Comparison of ENCODE assay signal across 20 cellular contexts in genomic region chr17:4241535-4241934, GRCh38. TPM values are rescaled to one million over a fixed set of nuclear protein-coding genes. Genes with fewer than 3 reads are reported as not detected.
DNase-seq lines count a peak whose midpoint lies in the region; ATAC-seq, FAIRE-seq and TF ChIP-seq lines count a peak whose summit lies in the region.
"Had no signal": no experiment of that assay in that cellular context is flagged by ENCODE, and none has a peak within 500 bp of the region (broad histone marks: within the 10 kb centered on the region; RNA-seq: fewer than 3 reads in every experiment).

No MANE protein-coding gene starts in this region.

- H3K14ac ChIP-seq in trophoblast cell (ENCODE audit: low read length): no peak overlapping the region

- H3K9ac ChIP-seq in endodermal cell (ENCODE audit: extremely low read depth, low read length, poor library complexity, severe bottlenecking) (no peak overlapping the region), trophoblast cell (ENCODE audit: low read length) (no peak overlapping the region), HepG2 (ENCODE audit: insufficient read depth, low read depth, low read length) (no peak overlapping the region)

- no peak overlapping the region for H2AK5ac ChIP-seq in trophoblast cell (ENCODE audit: low read length)

- peak overlapping the region in 2 of 4 donors; percentile 35 to 39 for H3K27ac ChIP-seq in Peyer's patch
- no peak overlapping the region for H3K27ac ChIP-seq in endodermal cell (ENCODE audit: low read depth, low read length)
- no peak overlapping the region for H3K27ac ChIP-seq in trophoblast cell (ENCODE audit: low read depth, low read length)
- H3K27ac ChIP-seq in lower lobe of right lung: no peak overlapping the region
- H3K27ac ChIP-seq in HepG2 (ENCODE audit: extremely low read length, insufficient read depth, low read length): no peak overlapping the region

- H3K4me2 ChIP-seq in trophoblast cell (ENCODE audit: low read length): no peak overlapping the region
- H3K4me2 ChIP-seq in HepG2 (ENCODE audit: low read depth, low read length): no peak overlapping the region
- H3K4me2 ChIP-seq: GM23338 had no signal

- H3K4me1 Mint-ChIP-seq in endodermal cell: peaks cover 4% of the 10 kb centered on the region
- H3K4me1 Mint-ChIP-seq: GM23338 had no signal

- no peak overlapping the region for H4K8ac ChIP-seq in trophoblast cell (ENCODE audit: low read depth, low read length)

- TF ChIP-seq CTCF in Peyer's patch (IDR thresholded peaks at IDR 0.05) (no peak), endodermal cell (conservative IDR thresholded peaks at IDR 0.05) (no peak), lower lobe of right lung (IDR thresholded peaks at IDR 0.05) (no peak), HepG2 (CRISPR knock-in tag; IDR thresholded peaks at IDR 0.05) (no peak)

- no peak overlapping the region for H3K27ac Mint-ChIP-seq in endodermal cell
- H3K27ac Mint-ChIP-seq: GM23338, H9 had no signal

- H3K18ac ChIP-seq in trophoblast cell (ENCODE audit: low read length): no peak overlapping the region

- H3K79me2 ChIP-seq in trophoblast cell (ENCODE audit: control insufficient read depth, insufficient read depth, low read length, poor library complexity): peaks cover 3% of the 10 kb centered on the region
- H3K79me2 ChIP-seq in HepG2 (ENCODE audit: insufficient read depth, low read length): peaks cover 15% of the 10 kb centered on the region

- CTCF ChIA-PET in HepG2 (lab: Yijun Ruan, JAX; ENCODE audit: low intra/inter-chr PET ratio, low total read pairs): no interaction called here

- H3K23ac ChIP-seq in trophoblast cell (ENCODE audit: low read length): no peak overlapping the region

- BruUV-seq in HepG2 (replicated peaks; lab: Mats Ljungman, UMichigan): no TSS peak

- no peak overlapping the region for H3K4ac ChIP-seq in trophoblast cell (ENCODE audit: low read depth, low read length)

- POLR2A ChIA-PET in HepG2 (lab: Yijun Ruan, JAX): no interaction called here

- ATAC-seq in activated CD4-positive, CD25-positive, alpha-beta regulatory T cell treated with anti-CD3 and anti-CD28 coated beads, Interleukin-2, amount 50 U/mL, for 24 hours: no peak
- ATAC-seq in lower lobe of right lung (no peak), HepG2 (no peak)
- ATAC-seq: GM12878, GM23338, HCT116 had no signal

- no peak overlapping the region for H4K12ac ChIP-seq in trophoblast cell (ENCODE audit: low read depth, low read length)

- H3K27me3 ChIP-seq in Peyer's patch (no peaks in the 10 kb centered on the region), endodermal cell (ENCODE audit: control insufficient read depth, insufficient read depth, low read length, poor library complexity, severe bottlenecking) (no peaks in the 10 kb centered on the region), trophoblast cell (ENCODE audit: insufficient read depth, low read length) (no peaks in the 10 kb centered on the region), lower lobe of right lung (ENCODE audit: low read depth) (no peaks in the 10 kb centered on the region), HepG2 (ENCODE audit: control insufficient read depth in 1 of 2, insufficient read depth in 2 of 2, low read length in 2 of 2) (no peaks in the 10 kb centered on the region)

- no peak overlapping the region for H2BK12ac ChIP-seq in trophoblast cell (ENCODE audit: low read length)

- FAIRE-seq in HepG2 (lab: Jason Lieb, UNC): no peak
- FAIRE-seq: D721Med, GM12878, GM19239 had no signal

- no peak overlapping the region for H3K4me3 ChIP-seq in Peyer's patch
- H3K4me3 ChIP-seq in endodermal cell (ENCODE audit: low read length): no peak overlapping the region
- no peak overlapping the region for H3K4me3 ChIP-seq in trophoblast cell (ENCODE audit: low read depth, low read length)
- H3K4me3 ChIP-seq in lower lobe of right lung: no peak overlapping the region
- H3K4me3 ChIP-seq in HepG2 (replicated peaks in 1 of 3; ENCODE audit: insufficient read depth in 1 of 3, low read depth in 2 of 3, low read length in 3 of 3): no peak overlapping the region
- H3K4me3 ChIP-seq: GM12878, GM23338 had no signal

- TF ChIP-seq EP300 in HepG2 (IDR thresholded peaks at IDR 0.05; ENCODE audit: low read depth in 2 of 2, low read length in 2 of 2): no peak
- no peak for TF ChIP-seq EP300 in HepG2 (CRISPR knock-in tag; IDR thresholded peaks at IDR 0.05; ENCODE audit: borderline replicate concordance)

- TF ChIP-seq POLR2A in Peyer's patch (IDR thresholded peaks at IDR 0.05): no peak
- TF ChIP-seq POLR2A in HepG2 (IDR thresholded peaks at IDR 0.05; ENCODE audit: insufficient read depth in 1 of 2, low read depth in 2 of 2, low read length in 2 of 2): no peak

- H3K36me3 ChIP-seq in Peyer's patch (peaks cover 0 to 39% (median 0%) of the 10 kb centered on the region in 3 donors), endodermal cell (ENCODE audit: control insufficient read depth, insufficient read depth, low read length) (peaks cover 61% of the 10 kb centered on the region), trophoblast cell (ENCODE audit: control insufficient read depth in 1 of 2, insufficient read depth in 2 of 2, low read length in 2 of 2) (peaks cover 9 to 13% of the 10 kb centered on the region in 2 experiments), lower lobe of right lung (peaks cover 53% of the 10 kb centered on the region), HepG2 (replicated peaks in 1 of 2; ENCODE audit: control insufficient read depth in 1 of 2, insufficient read depth in 2 of 2, low read length in 2 of 2) (peaks cover 6 to 22% of the 10 kb centered on the region in 2 experiments)

- H3K4me1 ChIP-seq in Peyer's patch (peaks cover 0 to 15% (median 0%) of the 10 kb centered on the region in 4 donors), endodermal cell (ENCODE audit: control insufficient read depth, insufficient read depth, low read length) (no peaks in the 10 kb centered on the region), trophoblast cell (ENCODE audit: control insufficient read depth in 1 of 2, insufficient read depth in 2 of 2, low read length in 2 of 2) (peaks cover 9 to 10% of the 10 kb centered on the region in 2 experiments), lower lobe of right lung (peaks cover 7% of the 10 kb centered on the region), HepG2 (ENCODE audit: insufficient read depth, low read length) (0 out of 2 replicates have a peak, but pooled peaks cover 4% of the 10 kb centered on the region)

- H3K36me3 Mint-ChIP-seq in endodermal cell (ENCODE audit: low read depth): peaks cover 55% of the 10 kb centered on the region

- no peak overlapping the region for H3K4me3 Mint-ChIP-seq in endodermal cell
- H3K4me3 Mint-ChIP-seq: CD4-positive, alpha-beta memory T cell; GM23338; H9 had no signal

- H2AFZ ChIP-seq in trophoblast cell (ENCODE audit: insufficient read depth, low read length, poor library complexity) (no peak overlapping the region), HepG2 (ENCODE audit: low read length) (no peak overlapping the region)
- H2AFZ ChIP-seq: GM23338 had no signal

- no peaks in the 10 kb centered on the region for H3K9me3 Mint-ChIP-seq in endodermal cell
- H3K9me3 Mint-ChIP-seq: CD4-positive, alpha-beta memory T cell; GM23338; H9 had no signal

- no peak overlapping the region for H2BK120ac ChIP-seq in trophoblast cell (ENCODE audit: insufficient read depth, low read length, poor library complexity)

- H3K9me3 ChIP-seq in Peyer's patch (no peaks in the 10 kb centered on the region), endodermal cell (ENCODE audit: control insufficient read depth, low read length) (no peaks in the 10 kb centered on the region), trophoblast cell (ENCODE audit: insufficient read depth, low read depth, low read length) (no peaks in the 10 kb centered on the region), lower lobe of right lung (no peaks in the 10 kb centered on the region), HepG2 (ENCODE audit: low read length) (no peaks in the 10 kb centered on the region)

- TF ChIP-seq RAD21 in HepG2 (CRISPR knock-in tag; IDR thresholded peaks at IDR 0.05): no peak

- in situ Hi-C loops in HepG2 (cut with HindIII; ENCODE audit: extremely low pct_ligation_motif_present, low pct_unique_long_range_greater_than_20kb): no loop called here

- no peak overlapping the region for H2BK5ac ChIP-seq in trophoblast cell (ENCODE audit: low read depth, low read length, poor library complexity)

- peaks cover 1% of the 10 kb centered on the region for H3K79me1 ChIP-seq in trophoblast cell (ENCODE audit: low read length)

- DNase-seq in Peyer's patch (peak in 2 of 3 donors; percentile 56 to 66), endodermal cell (peak; percentile 48), kidney tubule cell (ENCODE audit: low spot score) (peak; percentile 23), trophoblast cell (peak; percentile 97 to 99), lower lobe of right lung (no peak), HepG2 (ENCODE audit: low spot score) (no peak)
- no peak for DNase-seq in activated CD4-positive, alpha-beta T cell treated with anti-CD3 and anti-CD28 coated beads for 48 hours
- DNase-seq: C1 segment of cervical spinal cord; CD4-positive, alpha-beta memory T cell; COR-L47; DMS 273 treated with DMSO at 0.1 percent for 48 hours; EL; GDM1; H9 had no signal

- no peak overlapping the region for H4K91ac ChIP-seq in trophoblast cell (ENCODE audit: low read depth, low read length)

- intact Hi-C loops in lower lobe of right lung (cut with DNase I): no loop called here
- intact Hi-C loops in HepG2 (cut with micrococcal nuclease; ENCODE audit: unreplicated experiment): no loop called here

- no peaks in the 10 kb centered on the region for H3K27me3 Mint-ChIP-seq in endodermal cell (ENCODE audit: insufficient read depth)
- H3K27me3 Mint-ChIP-seq: CD4-positive, alpha-beta memory T cell had no signal

- 86 to 91% methylated on average over 8 to 11 of the region's 11 CpGs for WGBS in endodermal cell (ENCODE audit: insufficient coverage in 1 of 2, insufficient read length in 1 of 2), 2 experiments
- WGBS in trophoblast cell (ENCODE audit: extremely low coverage, insufficient coverage, insufficient read length): no CpG with 5 or more reads among the region's 11 CpGs
- WGBS in HepG2 (ENCODE audit: low lambda C conversion rate): 94% methylated on average over 11 of the region's 11 CpGs

- H4K20me1 ChIP-seq in HepG2 (ENCODE audit: insufficient read depth, low read length): no peaks in the 10 kb centered on the region

RNA-seq across cellular contexts. Expression of gene ANKFY1, which starts 22.2 kb away (rescaled TPM):
- total RNA-seq in Peyer's patch: 10 to 100 TPM; 40.8 to 57.1 (median 48.5) TPM
- total RNA-seq in endodermal cell: 10 to 100 TPM; 48.0 to 62.4 TPM
- 42.5 TPM for polyA plus RNA-seq in endodermal cell (2013, experiment 1 of 2)
- 40.5 TPM for polyA plus RNA-seq in endodermal cell (2013, experiment 2 of 2)
- polyA plus RNA-seq in trophoblast cell (2013): 20.7 and 20.8 TPM in 2 replicates
- 70.3 TPM for total RNA-seq in lower lobe of right lung
- 16.8 and 36.8 TPM in 2 replicates for total RNA-seq in HepG2 (2016; rRNA removed; fragmentation: Illumina TruSeq; extraction: Trizol)
- 9.6 and 12.9 TPM in 2 replicates for total RNA-seq in HepG2 (2016; cell fraction: cytosol; rRNA removed; fragmentation: Illumina TruSeq; extraction: Trizol; ENCODE audit: low read depth)
- total RNA-seq in HepG2 (2016; cell fraction: insoluble cytoplasmic fraction; rRNA removed; fragmentation: Illumina TruSeq; extraction: Trizol): 14.9 and 36.2 TPM in 2 replicates
- 8.7 and 9.4 TPM in 2 replicates for total RNA-seq in HepG2 (2016; cell fraction: membrane; rRNA removed; fragmentation: Illumina TruSeq; extraction: Trizol)
- total RNA-seq in HepG2 (2016; cell fraction: nucleus; rRNA removed; fragmentation: Illumina TruSeq; extraction: Trizol): 26.9 and 29.7 TPM in 2 replicates
- 11.9 and 12.7 TPM in 2 replicates for polyA plus RNA-seq in HepG2 (2011; rRNA removed)
- 6.5 and 7.6 TPM in 2 replicates for polyA plus RNA-seq in HepG2 (2011; cell fraction: cytosol; rRNA removed)
- 73.8 and 74.5 TPM in 2 replicates for polyA plus RNA-seq in HepG2 (2011; cell fraction: nucleus; rRNA removed)
- 11.5 and 14.0 TPM in 2 replicates for polyA plus RNA-seq in HepG2 (2012)
- 0.83 and 0.88 TPM in 2 replicates for polyA plus RNA-seq in HepG2 (2016; cell fraction: cytosol; fragmentation: Illumina TruSeq; extraction: Trizol; ENCODE audit: low read depth)
- 15.5 and 18.4 TPM in 2 replicates for polyA plus RNA-seq in HepG2 (2016; cell fraction: insoluble cytoplasmic fraction; fragmentation: Illumina TruSeq; extraction: Trizol; ENCODE audit: low read depth)
- polyA plus RNA-seq in HepG2 (2016; cell fraction: membrane; fragmentation: Illumina TruSeq; extraction: Trizol; ENCODE audit: low read depth): 2.3 and 2.6 TPM in 2 replicates
- 37.7 and 41.0 TPM in 2 replicates for polyA plus RNA-seq in HepG2 (2016; cell fraction: nucleus; fragmentation: Illumina TruSeq; extraction: Trizol; ENCODE audit: insufficient read depth, low read depth)
- polyA minus RNA-seq in HepG2 (2011; rRNA and poly(A)+ RNA removed; ENCODE audit: low replicate concordance): 47.3 and 71.2 TPM in 2 replicates
- polyA minus RNA-seq in HepG2 (2011; cell fraction: cytosol; rRNA and poly(A)+ RNA removed): 18.7 and 20.6 TPM in 2 replicates
- polyA minus RNA-seq in HepG2 (2011; cell fraction: nucleus; rRNA and poly(A)+ RNA removed): 36.8 and 42.4 TPM in 2 replicates

Comparison
In these comparisons a context has a peak if more than half of its experiments do, and no peak if none do; other contexts are left out.
1. DNase-seq: peak in Peyer's patch (2 of 3), endodermal cell (single experiment), kidney tubule cell (single experiment) and trophoblast cell (2 of 2); none in lower lobe of right lung (single experiment), activated CD4-positive, alpha-beta T cell treated with anti-CD3 and anti-CD28 coated beads for 48 hours (single experiment) and HepG2 (single experiment).